In genomic region chr7:156608176-156608478, GRCh38 we compare ENCODE assay signal across 12 cellular contexts. TPM values are rescaled to one million over a fixed set of nuclear protein-coding genes. Genes with fewer than 3 reads are reported as not detected.
DNase-seq lines count a peak whose midpoint lies in the region; ATAC-seq and TF ChIP-seq lines count a peak whose summit lies in the region.
"Had no signal": no experiment of that assay in that cellular context is flagged by ENCODE, and none has a peak within 500 bp of the region (broad histone marks: within the 10 kb centered on the region; RNA-seq: fewer than 3 reads in every experiment).

No MANE protein-coding gene starts in this region.

- no peaks in the 10 kb centered on the region for H3K4me1 Mint-ChIP-seq in Calu3 (ENCODE audit: low read depth, unreplicated experiment)
- H3K4me1 Mint-ChIP-seq in activated T-helper 17 cell treated with anti-CD3 and anti-CD28 coated beads, Interleukin-2, amount 50 U/mL, for 72 hours, result peaks cover 10% of the 10 kb centered on the region
- H3K4me1 Mint-ChIP-seq in activated T-helper 1 cell treated with anti-CD3 and anti-CD28 coated beads, Interleukin-12 subunit alpha, Interleukin-12 subunit beta, Interleukin-2, Interleukin-4 antibody, amounts not matched to agents 30 ng/mL and 10 ng/mL and 1 ng/mL, durations not matched to agents 14 hours and 24 hours and 36 hours (ENCODE audit: low read depth), result peaks cover 15% of the 10 kb centered on the region

- intact Hi-C loops in Calu3 (cut with micrococcal nuclease; ENCODE audit: unreplicated experiment), result loop anchor here (2.0 kb wide), 1 partner anchor 19 kb away; no protein-coding TSS in a partner anchor
- intact Hi-C loops in left ventricle myocardium superior (cut with micrococcal nuclease), result no loop called here
- intact Hi-C loops in activated T-helper 1 cell treated with anti-CD3 and anti-CD28 coated beads, Interleukin-12 subunit alpha, Interleukin-12 subunit beta, Interleukin-2, Interleukin-4 antibody, amounts not matched to agents 30 ng/mL and 10 ng/mL and 1 ng/mL, durations not matched to agents 14 hours and 24 hours and 36 hours (cut with micrococcal nuclease), result no loop called here

- no peak for ATAC-seq in activated T-helper 17 cell treated with anti-CD3 and anti-CD28 coated beads, Interleukin-2, amount 50 U/mL, for 72 hours (replicated peaks)
- ATAC-seq in left ventricle myocardium superior (peak; percentile 41), HG03442 (IDR thresholded peaks at IDR 0.05; ENCODE audit: unreplicated experiment) (no peak), HG02981 (IDR thresholded peaks at IDR 0.05; ENCODE audit: unreplicated experiment) (no peak)

- no peaks in the 10 kb centered on the region for H3K4me1 ChIP-seq in skeletal muscle satellite cell (ENCODE audit: control insufficient read depth, insufficient read depth, low read length)

- CTCF ChIA-PET in Calu3 (lab: Charles Lee), result no interaction called here

- peaks cover 72% of the 10 kb centered on the region for H3K27me3 Mint-ChIP-seq in Calu3 (ENCODE audit: unreplicated experiment)
- peaks cover 3% of the 10 kb centered on the region for H3K27me3 Mint-ChIP-seq in activated T-helper 17 cell treated with anti-CD3 and anti-CD28 coated beads, Interleukin-2, amount 50 U/mL, for 72 hours
- H3K27me3 Mint-ChIP-seq in activated T-helper 1 cell treated with anti-CD3 and anti-CD28 coated beads, Interleukin-12 subunit alpha, Interleukin-12 subunit beta, Interleukin-2, Interleukin-4 antibody, amounts not matched to agents 30 ng/mL and 10 ng/mL and 1 ng/mL, durations not matched to agents 14 hours and 24 hours and 36 hours (ENCODE audit: insufficient read depth), result peaks cover 35% of the 10 kb centered on the region

- H3K4me3 ChIP-seq in skeletal muscle satellite cell (ENCODE audit: low read length), result peak overlapping the region; percentile 56

- no peaks in the 10 kb centered on the region for H3K36me3 ChIP-seq in skeletal muscle satellite cell (ENCODE audit: insufficient read depth, low read length)
- H3K36me3 ChIP-seq: neutrophil had no signal

- DNase-seq in Calu3 (no peak), left ventricle myocardium superior (no peak)
- DNase-seq in activated CD8-positive, alpha-beta memory T cell treated with anti-CD3 and anti-CD28 coated beads, Interleukin-2, amount 50 U/mL, for 48 hours, result no peak
- no peak for DNase-seq in activated T-helper 1 cell treated with anti-CD3 and anti-CD28 coated beads, Interleukin-12 subunit alpha, Interleukin-12 subunit beta, Interleukin-2, Interleukin-4 antibody, amounts not matched to agents 30 ng/mL and 10 ng/mL and 1 ng/mL, durations not matched to agents 14 hours and 24 hours and 36 hours (ENCODE audit: low spot score)
- DNase-seq: activated naive CD4-positive, alpha-beta T cell treated with anti-CD3 and anti-CD28 coated beads for 36 hours; Karpas-422; NCI-H526 treated with DMSO at 0.1 percent for 48 hours had no signal

- H3K9me3 ChIP-seq in skeletal muscle satellite cell (replicated peaks; ENCODE audit: low read length), result no peaks in the 10 kb centered on the region
- H3K9me3 ChIP-seq: neutrophil had no signal

- H3K27ac Mint-ChIP-seq in Calu3 (ENCODE audit: unreplicated experiment), result no peak overlapping the region
- H3K27ac Mint-ChIP-seq in activated T-helper 17 cell treated with anti-CD3 and anti-CD28 coated beads, Interleukin-2, amount 50 U/mL, for 72 hours, result no peak overlapping the region
- no peak overlapping the region for H3K27ac Mint-ChIP-seq in activated T-helper 1 cell treated with anti-CD3 and anti-CD28 coated beads, Interleukin-12 subunit alpha, Interleukin-12 subunit beta, Interleukin-2, Interleukin-4 antibody, amounts not matched to agents 30 ng/mL and 10 ng/mL and 1 ng/mL, durations not matched to agents 14 hours and 24 hours and 36 hours
- H3K27ac Mint-ChIP-seq: activated naive CD4-positive, alpha-beta T cell treated with anti-CD3 and anti-CD28 coated beads for 36 hours had no signal

- H3K4me3 Mint-ChIP-seq in Calu3 (ENCODE audit: low read depth, unreplicated experiment), result peak overlapping the region; percentile 52
- H3K4me3 Mint-ChIP-seq in activated T-helper 17 cell treated with anti-CD3 and anti-CD28 coated beads, Interleukin-2, amount 50 U/mL, for 72 hours, result peak overlapping the region; percentile 60
- no peak overlapping the region for H3K4me3 Mint-ChIP-seq in activated T-helper 1 cell treated with anti-CD3 and anti-CD28 coated beads, Interleukin-12 subunit alpha, Interleukin-12 subunit beta, Interleukin-2, Interleukin-4 antibody, amounts not matched to agents 30 ng/mL and 10 ng/mL and 1 ng/mL, durations not matched to agents 14 hours and 24 hours and 36 hours

- BruUV-seq in Calu3 (replicated peaks; lab: Mats Ljungman, UMichigan), result no TSS peak

- H3K4me2 ChIP-seq in skeletal muscle satellite cell (ENCODE audit: low read length), result peak overlapping the region; percentile 80

- H3K9ac ChIP-seq in skeletal muscle satellite cell (ENCODE audit: low read depth, low read length), result no peak overlapping the region

- H3K9me3 Mint-ChIP-seq in Calu3 (ENCODE audit: low read depth, unreplicated experiment), result no peaks in the 10 kb centered on the region
- H3K9me3 Mint-ChIP-seq in activated T-helper 17 cell treated with anti-CD3 and anti-CD28 coated beads, Interleukin-2, amount 50 U/mL, for 72 hours, result no peaks in the 10 kb centered on the region
- H3K9me3 Mint-ChIP-seq in activated T-helper 1 cell treated with anti-CD3 and anti-CD28 coated beads, Interleukin-12 subunit alpha, Interleukin-12 subunit beta, Interleukin-2, Interleukin-4 antibody, amounts not matched to agents 30 ng/mL and 10 ng/mL and 1 ng/mL, durations not matched to agents 14 hours and 24 hours and 36 hours, result no peaks in the 10 kb centered on the region
- H3K9me3 Mint-ChIP-seq: activated naive CD4-positive, alpha-beta T cell treated with anti-CD3 and anti-CD28 coated beads for 36 hours had no signal

- no peaks in the 10 kb centered on the region for H3K36me3 Mint-ChIP-seq in Calu3 (ENCODE audit: insufficient read depth, unreplicated experiment)
- no peaks in the 10 kb centered on the region for H3K36me3 Mint-ChIP-seq in activated T-helper 17 cell treated with anti-CD3 and anti-CD28 coated beads, Interleukin-2, amount 50 U/mL, for 72 hours (ENCODE audit: low read depth)
- peaks cover 4% of the 10 kb centered on the region for H3K36me3 Mint-ChIP-seq in activated T-helper 1 cell treated with anti-CD3 and anti-CD28 coated beads, Interleukin-12 subunit alpha, Interleukin-12 subunit beta, Interleukin-2, Interleukin-4 antibody, amounts not matched to agents 30 ng/mL and 10 ng/mL and 1 ng/mL, durations not matched to agents 14 hours and 24 hours and 36 hours (ENCODE audit: low read depth)

- no peak for TF ChIP-seq CTCF in Calu3 (IDR thresholded peaks at IDR 0.05; ENCODE audit: unreplicated experiment)

- peaks cover 4% of the 10 kb centered on the region for H3K27me3 ChIP-seq in skeletal muscle satellite cell (ENCODE audit: control insufficient read depth, insufficient read depth, low read length)

RNA-seq across cellular contexts. Expression of gene RNF32, which starts 32.4 kb away (rescaled TPM):
- total RNA-seq in Calu3 (2022) (1.6 and 3.2 TPM in 2 replicates), left ventricle myocardium superior (not detected)
- total RNA-seq in activated T-helper 17 cell treated with anti-CD3 and anti-CD28 coated beads, Interleukin-2, amount 50 U/mL, for 72 hours, result 1 to 10 TPM; 1.3 to 2.0 TPM
- 1.5 and 2.8 TPM in 2 replicates for total RNA-seq in skeletal muscle satellite cell (2012; rRNA removed)
- 2.1 and 2.2 TPM in 2 replicates for total RNA-seq in activated T-helper 1 cell treated with anti-CD3 and anti-CD28 coated beads, Interleukin-12 subunit alpha, Interleukin-12 subunit beta, Interleukin-2, Interleukin-4 antibody, amounts not matched to agents 30 ng/mL and 10 ng/mL and 1 ng/mL, durations not matched to agents 14 hours and 24 hours and 36 hours
